8 cellular contexts compared by ENCODE assay signal in the genomic region with DNA sequence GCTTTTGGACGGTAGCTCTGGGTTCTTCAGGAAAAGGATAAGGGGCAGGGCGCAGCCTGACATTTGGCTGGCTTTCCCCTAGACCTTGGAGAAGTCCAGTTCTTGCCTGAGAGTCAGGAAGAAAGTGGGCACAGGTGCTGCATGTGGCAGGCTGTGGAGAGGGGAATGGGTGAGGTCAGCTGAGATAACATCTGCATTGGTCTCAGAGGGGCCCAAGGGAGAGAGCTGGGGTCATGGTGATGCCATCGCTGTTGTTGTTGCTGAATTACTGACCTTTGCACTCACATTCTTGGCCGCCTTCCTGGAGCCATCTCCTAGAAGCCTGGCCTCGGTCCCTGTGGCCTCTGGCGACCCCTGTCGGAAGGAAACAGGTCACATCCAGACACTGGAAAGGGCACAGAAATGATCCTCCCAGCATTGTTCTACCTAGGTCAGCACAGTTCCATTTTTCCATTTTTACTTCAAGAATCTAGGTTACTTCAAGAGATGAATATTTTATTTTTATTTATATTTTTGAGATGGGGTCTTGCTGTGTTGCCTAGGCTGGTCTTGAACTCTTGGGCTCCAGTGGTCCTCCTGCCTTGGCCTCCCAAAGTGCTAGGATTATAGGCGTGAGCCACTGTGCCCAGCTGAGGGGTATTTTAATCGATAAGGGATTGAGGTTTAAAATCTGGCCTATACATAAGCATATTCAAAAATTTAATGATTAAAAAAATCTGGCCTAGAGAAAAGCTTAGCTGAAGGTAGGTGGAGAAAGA. TPM values are rescaled to one million over a fixed set of nuclear protein-coding genes. Genes with fewer than 3 reads are reported as not detected.
DNase-seq lines count a peak whose midpoint lies in the region; ATAC-seq and TF ChIP-seq lines count a peak whose summit lies in the region.

No MANE protein-coding gene starts in this region.

- TF ChIP-seq CTCF in Calu3 (IDR thresholded peaks at IDR 0.05; ENCODE audit: unreplicated experiment) (peak; percentile 84), sigmoid colon (IDR thresholded peaks at IDR 0.05) (peak in 3 of 4 experiments; percentile 13 to 34 (median 23))

- TF ChIP-seq EP300 in sigmoid colon (IDR thresholded peaks at IDR 0.05): no peak

- no peak overlapping the region for H3K27ac Mint-ChIP-seq in Calu3 (ENCODE audit: unreplicated experiment)
- no peak overlapping the region for H3K27ac Mint-ChIP-seq in T-cell

- 31 to 43% methylated on average over 9 of the region's 9 CpGs for WGBS in sigmoid colon, 2 donors

- H3K4me1 Mint-ChIP-seq in Calu3 (ENCODE audit: low read depth, unreplicated experiment) (peaks cover 19% of the 10 kb centered on the region), T-cell (peaks cover 4 to 8% (median 7%) of the 10 kb centered on the region in 3 donors)

- no peak overlapping the region for H3K4me3 ChIP-seq in sigmoid colon

- POLR2A ChIA-PET in T-cell (lab: Charles Lee): no interaction called here

- intact Hi-C loops in Calu3 (cut with micrococcal nuclease; ENCODE audit: unreplicated experiment): loop anchor here (2.0 kb wide), 1 partner anchor 325 kb away; no protein-coding TSS in a partner anchor
- intact Hi-C loops in sigmoid colon (cut with DNase I): no loop called here

- H3K36me3 ChIP-seq in sigmoid colon: no peaks in the 10 kb centered on the region

- H3K27me3 ChIP-seq in sigmoid colon: no peaks in the 10 kb centered on the region

- H3K9me3 Mint-ChIP-seq in Calu3 (ENCODE audit: low read depth, unreplicated experiment) (no peaks in the 10 kb centered on the region), T-cell (no peaks in the 10 kb centered on the region)

- peaks cover 4% of the 10 kb centered on the region for H3K36me3 Mint-ChIP-seq in Calu3 (ENCODE audit: insufficient read depth, unreplicated experiment)
- H3K36me3 Mint-ChIP-seq in T-cell: no peaks in the 10 kb centered on the region

- no peaks in the 10 kb centered on the region for H3K9me3 ChIP-seq in sigmoid colon

- DNase-seq in Calu3 (peak; percentile 88), HuH-7 (ENCODE audit: low spot score) (peak; percentile 78), T-cell (peak in 33 of 34 experiments; percentile 27 to 69 (median 53)), amygdala (lab: John Stamatoyannopoulos, UW) (peak in 41 of 56 donors; percentile 14 to 82 (median 58)), hippocampal formation (lab: John Stamatoyannopoulos, UW) (peak; percentile 53 to 72), sigmoid colon (no peak), NCI-H345 treated with DMSO at 0.1 percent for 48 hours (lab: John Stamatoyannopoulos, UW; ENCODE audit: unreplicated experiment) (no peak)

- ATAC-seq in T-cell (replicated peaks in 1 of 4) (peak; percentile 63 to 75 (median 71)), GM21619 (IDR thresholded peaks at IDR 0.05; ENCODE audit: unreplicated experiment) (no peak)

- BruUV-seq in Calu3 (replicated peaks; lab: Mats Ljungman, UMichigan): no TSS peak

- H3K27me3 Mint-ChIP-seq in Calu3 (ENCODE audit: unreplicated experiment) (no peaks in the 10 kb centered on the region), T-cell (no peaks in the 10 kb centered on the region)

- no peak for TF ChIP-seq POLR2A in sigmoid colon (IDR thresholded peaks at IDR 0.05)

- CTCF ChIA-PET in Calu3 (lab: Charles Lee): interaction anchor here (0.7 to 1.0 kb wide), 3 partner anchors 10 to 54 kb away, joined by 3 to 4 read pairs (median 3); no protein-coding TSS in a partner anchor
- CTCF ChIA-PET in T-cell (lab: Charles Lee): interaction anchor here (0.7 to 1.2 kb wide), 4 partner anchors 10 to 16 kb away, joined by 3 to 6 read pairs (median 4); no protein-coding TSS in a partner anchor

- no peaks in the 10 kb centered on the region for H3K4me1 ChIP-seq in sigmoid colon

- H3K4me3 Mint-ChIP-seq in Calu3 (ENCODE audit: low read depth, unreplicated experiment) (no peak overlapping the region), T-cell (no peak overlapping the region)

- peak overlapping the region in 2 of 4 donors; percentile 30 to 47 for H3K27ac ChIP-seq in sigmoid colon

RNA-seq across cellular contexts. Expression of a gene that starts 6.5 kb away (rescaled TPM):
- total RNA-seq in Calu3 (2022) (17.1 and 22.0 TPM in 2 replicates), T-cell (10 to 100 TPM; 16.2 to 44.4 (median 34.8) TPM), sigmoid colon (10 to 100 TPM in 1 of 4 donors, 1 to 10 TPM in 3; 1.6 to 38.5 (median 7.5) TPM)
- polyA plus RNA-seq in sigmoid colon: 10 to 100 TPM in 1 of 3 donors, 1 to 10 TPM in 2; 3.0 to 48.0 (median 3.9) TPM

RNA-seq across cellular contexts. Expression of a gene that starts 9.1 kb away (rescaled TPM):
- 3.8 and 4.0 TPM in 2 replicates for total RNA-seq in Calu3 (2022)
- total RNA-seq in T-cell: not detected
- not detected for total RNA-seq in sigmoid colon
- 1 to 10 TPM in 1 of 3 donors, under 1 TPM in 1, not detected in 1; 0.90 to 1.2 TPM for polyA plus RNA-seq in sigmoid colon

RNA-seq across cellular contexts. Expression of a gene that starts 43.6 kb away (rescaled TPM):
- 1.6 TPM in 2 replicates for total RNA-seq in Calu3 (2022)
- 1 to 10 TPM in 1 of 5 donors, not detected in 4; 1.1 TPM for total RNA-seq in T-cell
- total RNA-seq in sigmoid colon: not detected
- polyA plus RNA-seq in sigmoid colon: 10 to 100 TPM in 1 of 3 donors, 1 to 10 TPM in 2; 6.1 to 21.0 (median 9.7) TPM

Comparison
In these comparisons a context has a peak if more than half of its experiments do, and no peak if none do; other contexts are left out.
1. DNase-seq: peak in Calu3 (single experiment), HuH-7 (single experiment), T-cell (33 of 34), amygdala (41 of 56) and hippocampal formation (2 of 2); none in sigmoid colon (single experiment) and NCI-H345 treated with DMSO at 0.1 percent for 48 hours (single experiment).